ENCODE assay signal across 12 cellular contexts in genomic region chr14:53683229-53683628, GRCh38.
"Had no signal": no experiment of that assay in that cellular context is flagged by ENCODE, and none has a peak within 500 bp of the region (broad histone marks: within the 10 kb centered on the region; RNA-seq: fewer than 3 reads in every experiment).

No MANE protein-coding gene starts in this region.

- DNase-seq: activated CD4-positive, alpha-beta T cell treated with anti-CD3 and anti-CD28 coated beads for 1 hour; activated CD4-positive, alpha-beta T cell treated with anti-CD3 and anti-CD28 coated beads, Interleukin-2, amount 50 U/mL, for 4 hours; activated naive CD4-positive, alpha-beta T cell treated with Interleukin-2 at 50 U/mL for 16 hours; anterior cingulate cortex; brain microvascular endothelial cell; dermis blood vessel endothelial cell; heart right ventricle; naive thymus-derived CD8-positive, alpha-beta T cell; retina; stimulated activated CD4-positive, alpha-beta T cell treated with anti-CD3 and anti-CD28 coated beads, Interleukin-12 subunit alpha, Interleukin-12 subunit beta, amount 100 ng/mL, for 4 hours; stimulated activated CD4-positive, alpha-beta T cell treated with anti-CD3 and anti-CD28 coated beads, Interleukin-2, amount 100 ng/mL, for 24 hours; upper lobe of right lung had no signal
